Comparison of ENCODE assay signal across 9 cellular contexts in the genomic region with DNA sequence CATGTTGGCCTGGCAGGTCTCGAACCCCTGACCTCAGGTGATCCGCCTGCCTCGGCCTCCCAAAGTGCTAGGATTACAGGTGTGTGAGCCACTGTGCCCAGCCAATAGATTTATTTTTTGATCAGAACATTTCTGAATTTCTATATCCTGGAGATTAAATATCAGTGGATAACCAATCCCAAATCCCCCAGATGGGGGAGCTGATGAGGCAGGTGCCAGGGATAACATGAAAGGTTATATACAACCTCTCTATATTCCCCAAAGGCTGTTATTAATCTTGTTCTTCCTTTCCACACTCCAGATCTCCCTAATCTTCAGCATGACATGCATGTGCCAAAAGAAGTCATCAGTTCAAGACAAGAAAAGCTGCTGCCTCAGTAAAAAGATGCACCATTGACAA.
A peak's percentile ranks its signal among the peaks of the same experiment; 100 is the strongest.
DNase-seq lines count a peak whose midpoint lies in the region; ATAC-seq and TF ChIP-seq lines count a peak whose summit lies in the region.
"Had no signal": no experiment of that assay in that cellular context is flagged by ENCODE, and none has a peak within 500 bp of the region (broad histone marks: within the 10 kb centered on the region; RNA-seq: fewer than 3 reads in every experiment).

No MANE protein-coding gene starts in this region.

- peaks cover 1% of the 10 kb centered on the region for H3K27me3 ChIP-seq in DND-41 (ENCODE audit: insufficient read depth, low read length, poor library complexity)
- peaks cover under 1% of the 10 kb centered on the region for H3K27me3 ChIP-seq in lower lobe of right lung (ENCODE audit: low read depth)

- H3K79me2 ChIP-seq in DND-41 (ENCODE audit: insufficient read depth, low read length): no peaks in the 10 kb centered on the region

- no peak overlapping the region for H3K9ac ChIP-seq in DND-41 (ENCODE audit: low read depth, low read length)

- H3K27ac ChIP-seq in DND-41 (ENCODE audit: low read length): no peak overlapping the region
- no peak overlapping the region for H3K27ac ChIP-seq in lower lobe of right lung
- H3K27ac ChIP-seq: skin epidermis had no signal

- H3K27me3 Mint-ChIP-seq in WTC11 (ENCODE audit: low read depth) (no peaks in the 10 kb centered on the region), T-cell (peaks cover 9 to 23% of the 10 kb centered on the region in 2 donors)

- no peaks in the 10 kb centered on the region for H3K9me3 Mint-ChIP-seq in WTC11
- no peaks in the 10 kb centered on the region for H3K9me3 Mint-ChIP-seq in T-cell

- no peak overlapping the region for H3K4me3 ChIP-seq in DND-41 (ENCODE audit: low read depth in 1 of 2, low read length in 2 of 2)
- no peak overlapping the region for H3K4me3 ChIP-seq in HFF-Myc (replicated peaks; ENCODE audit: low read depth, low read length)
- no peak overlapping the region for H3K4me3 ChIP-seq in lower lobe of right lung
- H3K4me3 ChIP-seq: skin epidermis had no signal

- TF ChIP-seq CTCF in DND-41 (IDR thresholded peaks at IDR 0.05; ENCODE audit: borderline replicate concordance, extremely low read depth, low read length, poor library complexity, severe bottlenecking) (peak; percentile 20), HFF-Myc (IDR thresholded peaks at IDR 0.05; ENCODE audit: low read depth, low read length, missing control alignments) (peak; percentile 55), WTC11 (IDR thresholded peaks at IDR 0.05) (peak; percentile 20; the same call in 1 of the 2 replicates), lower lobe of right lung (IDR thresholded peaks at IDR 0.05) (peak; percentile 11)

- H3K4me3 Mint-ChIP-seq in WTC11: no peak overlapping the region
- no peak overlapping the region for H3K4me3 Mint-ChIP-seq in T-cell
- H3K4me3 Mint-ChIP-seq: activated CD8-positive, alpha-beta memory T cell treated with anti-CD3 and anti-CD28 coated beads, Interleukin-2, amount 10 ng/mL, durations not matched to agents 7 days and 5 days had no signal

- intact Hi-C loops in lower lobe of right lung (cut with DNase I): no loop called here

- CTCF ChIA-PET in WTC11 (lab: Charles Lee): interaction anchor here (0.5 to 7.1 kb wide), 25 partner anchors 10 to 506 kb away, joined by 3 to 84 read pairs (median 4); no protein-coding TSS in a partner anchor
- CTCF ChIA-PET in T-cell (lab: Charles Lee): no interaction called here

- peaks cover 14% of the 10 kb centered on the region for H3K4me1 Mint-ChIP-seq in WTC11
- H3K4me1 Mint-ChIP-seq in T-cell: no peaks in the 10 kb centered on the region
- H3K4me1 Mint-ChIP-seq: activated CD8-positive, alpha-beta memory T cell treated with anti-CD3 and anti-CD28 coated beads, Interleukin-2, amount 10 ng/mL, durations not matched to agents 7 days and 5 days had no signal

- H3K4me1 ChIP-seq in DND-41 (ENCODE audit: insufficient read depth, low read length) (no peaks in the 10 kb centered on the region), lower lobe of right lung (no peaks in the 10 kb centered on the region)

- ATAC-seq in DND-41 (ENCODE audit: insufficient read depth, low read depth): no peak
- ATAC-seq in WTC11: peak; percentile 58
- ATAC-seq in lower lobe of right lung: no peak
- no peak for ATAC-seq in T-cell (replicated peaks in 1 of 4)
- no peak for ATAC-seq in GM18520 (IDR thresholded peaks at IDR 0.05; ENCODE audit: unreplicated experiment)
- ATAC-seq: activated CD8-positive, alpha-beta memory T cell treated with anti-CD3 and anti-CD28 coated beads, Interleukin-2, amount 10 ng/mL, durations not matched to agents 7 days and 5 days had no signal

- H3K27ac Mint-ChIP-seq in WTC11 (no peak overlapping the region), T-cell (no peak overlapping the region)
- H3K27ac Mint-ChIP-seq: activated CD8-positive, alpha-beta memory T cell treated with anti-CD3 and anti-CD28 coated beads, Interleukin-2, amount 10 ng/mL, durations not matched to agents 7 days and 5 days had no signal

- H3K36me3 Mint-ChIP-seq in WTC11 (no peaks in the 10 kb centered on the region), T-cell (no peaks in the 10 kb centered on the region)
- H3K36me3 Mint-ChIP-seq: activated CD8-positive, alpha-beta memory T cell treated with anti-CD3 and anti-CD28 coated beads, Interleukin-2, amount 10 ng/mL, durations not matched to agents 7 days and 5 days had no signal

- H3K4me2 ChIP-seq in DND-41 (ENCODE audit: insufficient read depth, low read length): no peak overlapping the region

- DNase-seq in DND-41: no peak
- DNase-seq in HFF-Myc (ENCODE audit: extremely low read depth, low read depth): no peak
- no peak for DNase-seq in WTC11 (ENCODE audit: low spot score)
- no peak for DNase-seq in lower lobe of right lung
- no peak for DNase-seq in T-cell
- no peak for DNase-seq in cortex of kidney (lab: John Stamatoyannopoulos, UW)
- DNase-seq: activated CD8-positive, alpha-beta memory T cell treated with anti-CD3 and anti-CD28 coated beads, Interleukin-2, amount 10 ng/mL, durations not matched to agents 7 days and 5 days had no signal

- no peaks in the 10 kb centered on the region for H4K20me1 ChIP-seq in DND-41 (ENCODE audit: insufficient read depth, low read length)

- H3K36me3 ChIP-seq in DND-41 (ENCODE audit: insufficient read depth, low read length) (no peaks in the 10 kb centered on the region), lower lobe of right lung (no peaks in the 10 kb centered on the region)

- no peaks in the 10 kb centered on the region for H3K9me3 ChIP-seq in DND-41 (ENCODE audit: insufficient read depth, low read length, severe bottlenecking)
- H3K9me3 ChIP-seq in lower lobe of right lung: no peaks in the 10 kb centered on the region

- POLR2A ChIA-PET in WTC11 (lab: Charles Lee) (no interaction called here), T-cell (lab: Charles Lee) (no interaction called here)

- no peak overlapping the region for H2AFZ ChIP-seq in DND-41 (ENCODE audit: low read depth, low read length)

TF ChIP-seq in WTC11, 78 proteins besides CTCF, POLR2A, EP300 and RAD21:
- TF ChIP-seq ATF1 (CRISPR knock-in tag; IDR thresholded peaks at IDR 0.05) (no peak), MYBL2 (CRISPR knock-in tag; IDR thresholded peaks at IDR 0.05) (no peak), KAT7 (CRISPR knock-in tag; IDR thresholded peaks at IDR 0.05; ENCODE audit: borderline replicate concordance) (no peak)
- TF ChIP-seq, protein P1, sequence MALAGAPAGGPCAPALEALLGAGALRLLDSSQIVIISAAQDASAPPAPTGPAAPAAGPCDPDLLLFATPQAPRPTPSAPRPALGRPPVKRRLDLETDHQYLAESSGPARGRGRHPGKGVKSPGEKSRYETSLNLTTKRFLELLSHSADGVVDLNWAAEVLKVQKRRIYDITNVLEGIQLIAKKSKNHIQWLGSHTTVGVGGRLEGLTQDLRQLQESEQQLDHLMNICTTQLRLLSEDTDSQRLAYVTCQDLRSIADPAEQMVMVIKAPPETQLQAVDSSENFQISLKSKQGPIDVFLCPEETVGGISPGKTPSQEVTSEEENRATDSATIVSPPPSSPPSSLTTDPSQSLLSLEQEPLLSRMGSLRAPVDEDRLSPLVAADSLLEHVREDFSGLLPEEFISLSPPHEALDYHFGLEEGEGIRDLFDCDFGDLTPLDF (CRISPR knock-in tag; IDR thresholded peaks at IDR 0.05): no peak
- TF ChIP-seq, protein P2, sequence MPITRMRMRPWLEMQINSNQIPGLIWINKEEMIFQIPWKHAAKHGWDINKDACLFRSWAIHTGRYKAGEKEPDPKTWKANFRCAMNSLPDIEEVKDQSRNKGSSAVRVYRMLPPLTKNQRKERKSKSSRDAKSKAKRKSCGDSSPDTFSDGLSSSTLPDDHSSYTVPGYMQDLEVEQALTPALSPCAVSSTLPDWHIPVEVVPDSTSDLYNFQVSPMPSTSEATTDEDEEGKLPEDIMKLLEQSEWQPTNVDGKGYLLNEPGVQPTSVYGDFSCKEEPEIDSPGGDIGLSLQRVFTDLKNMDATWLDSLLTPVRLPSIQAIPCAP (CRISPR knock-in tag; IDR thresholded peaks at IDR 0.05): no peak
- TF ChIP-seq, protein P3, sequence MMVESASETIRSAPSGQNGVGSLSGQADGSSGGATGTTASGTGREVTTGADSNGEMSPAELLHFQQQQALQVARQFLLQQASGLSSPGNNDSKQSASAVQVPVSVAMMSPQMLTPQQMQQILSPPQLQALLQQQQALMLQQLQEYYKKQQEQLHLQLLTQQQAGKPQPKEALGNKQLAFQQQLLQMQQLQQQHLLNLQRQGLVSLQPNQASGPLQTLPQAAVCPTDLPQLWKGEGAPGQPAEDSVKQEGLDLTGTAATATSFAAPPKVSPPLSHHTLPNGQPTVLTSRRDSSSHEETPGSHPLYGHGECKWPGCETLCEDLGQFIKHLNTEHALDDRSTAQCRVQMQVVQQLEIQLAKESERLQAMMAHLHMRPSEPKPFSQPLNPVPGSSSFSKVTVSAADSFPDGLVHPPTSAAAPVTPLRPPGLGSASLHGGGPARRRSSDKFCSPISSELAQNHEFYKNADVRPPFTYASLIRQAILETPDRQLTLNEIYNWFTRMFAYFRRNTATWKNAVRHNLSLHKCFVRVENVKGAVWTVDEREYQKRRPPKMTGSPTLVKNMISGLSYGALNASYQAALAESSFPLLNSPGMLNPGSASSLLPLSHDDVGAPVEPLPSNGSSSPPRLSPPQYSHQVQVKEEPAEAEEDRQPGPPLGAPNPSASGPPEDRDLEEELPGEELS (CRISPR knock-in tag; IDR thresholded peaks at IDR 0.05): no peak
- TF ChIP-seq, protein P4, sequence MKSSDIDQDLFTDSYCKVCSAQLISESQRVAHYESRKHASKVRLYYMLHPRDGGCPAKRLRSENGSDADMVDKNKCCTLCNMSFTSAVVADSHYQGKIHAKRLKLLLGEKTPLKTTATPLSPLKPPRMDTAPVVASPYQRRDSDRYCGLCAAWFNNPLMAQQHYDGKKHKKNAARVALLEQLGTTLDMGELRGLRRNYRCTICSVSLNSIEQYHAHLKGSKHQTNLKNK (CRISPR knock-in tag; IDR thresholded peaks at IDR 0.05): no peak
